8 cellular contexts compared by ENCODE assay signal in genomic region chr5:139788294-139788875, GRCh38. TPM values are rescaled to one million over a fixed set of nuclear protein-coding genes. Genes with fewer than 3 reads are reported as not detected.
DNase-seq lines count a peak whose midpoint lies in the region; TF ChIP-seq lines count a peak whose summit lies in the region.

No MANE protein-coding gene starts in this region.

- no peak for DNase-seq in AG04449 (ENCODE audit: low read depth, low spot score)
- no peak for DNase-seq in MM.1S
- no peak for DNase-seq in esophagus muscularis mucosa (ENCODE audit: extremely low spot score)
- no peak for DNase-seq in nephron progenitor cell
- no peak for DNase-seq in GM03348 (ENCODE audit: low spot score)
- no peak for DNase-seq in mesenteric fat pad (ENCODE audit: low spot score)
- DNase-seq in NCI-H82 treated with DMSO at 0.1 percent for 48 hours (lab: John Stamatoyannopoulos, UW; ENCODE audit: unreplicated experiment): no peak
- DNase-seq in NCI-H69 (lab: John Stamatoyannopoulos, UW): no peak

- H2AFZ ChIP-seq in MM.1S (ENCODE audit: low read length): 0 out of 2 replicates have a peak overlapping the region, but pooled peaks have one; percentile 53

- H3K36me3 Mint-ChIP-seq in nephron progenitor cell (ENCODE audit: low read depth): no peaks in the 10 kb centered on the region

- intact Hi-C loops in esophagus muscularis mucosa (cut with DNase I): loop anchor here (2.0 to 10.0 kb wide), 2 partner anchors 56 to 366 kb away; no protein-coding TSS in a partner anchor

- H3K4me1 Mint-ChIP-seq in nephron progenitor cell: peaks cover 20% of the 10 kb centered on the region

- no peaks in the 10 kb centered on the region for H3K9me3 ChIP-seq in MM.1S (replicated peaks; ENCODE audit: insufficient read depth, low read length)
- no peaks in the 10 kb centered on the region for H3K9me3 ChIP-seq in esophagus muscularis mucosa

- TF ChIP-seq CTCF in AG04449 (IDR thresholded peaks at IDR 0.05; ENCODE audit: insufficient read depth, low read length, missing control alignments): no peak
- TF ChIP-seq CTCF in MM.1S (IDR thresholded peaks at IDR 0.05; ENCODE audit: low read length): no peak
- no peak for TF ChIP-seq CTCF in esophagus muscularis mucosa (IDR thresholded peaks at IDR 0.05)
- TF ChIP-seq CTCF in nephron progenitor cell (IDR thresholded peaks at IDR 0.05): no peak

- no peaks in the 10 kb centered on the region for H3K9me2 ChIP-seq in MM.1S (replicated peaks; ENCODE audit: insufficient read depth, low read length)

- no peaks in the 10 kb centered on the region for H3K4me1 ChIP-seq in MM.1S (ENCODE audit: low read length)
- peaks cover 8 to 18% (median 17%) of the 10 kb centered on the region in 4 donors for H3K4me1 ChIP-seq in esophagus muscularis mucosa

- H3K27me3 Mint-ChIP-seq in nephron progenitor cell (ENCODE audit: low read depth, poor library complexity): peaks cover 85% of the 10 kb centered on the region

- no peak for TF ChIP-seq POLR2A in esophagus muscularis mucosa (IDR thresholded peaks at IDR 0.05; ENCODE audit: low read depth)

- no peak overlapping the region for H3K27ac Mint-ChIP-seq in nephron progenitor cell

- no peaks in the 10 kb centered on the region for H3F3A ChIP-seq in MM.1S (ENCODE audit: insufficient read depth, low read length)

- POLR2A ChIA-PET in AG04449 (lab: Yijun Ruan, JAX): interaction anchor here (0.5 kb wide), 1 partner anchor 11 kb away, joined by 3 read pairs; no protein-coding TSS in a partner anchor

- H3K4me3 Mint-ChIP-seq in nephron progenitor cell: peak overlapping the region; percentile 92

- no peaks in the 10 kb centered on the region for H3K36me3 ChIP-seq in MM.1S (replicated peaks; ENCODE audit: insufficient read depth, low read length)
- no peaks in the 10 kb centered on the region for H3K36me3 ChIP-seq in esophagus muscularis mucosa

- peak overlapping the region; percentile 73 for H3K4me3 ChIP-seq in AG04449 (ENCODE audit: low read depth, low read length)
- peak overlapping the region; percentile 84; the same call in 1 of the 2 replicates for H3K4me3 ChIP-seq in MM.1S (ENCODE audit: low read length)
- H3K4me3 ChIP-seq in esophagus muscularis mucosa: peak overlapping the region; percentile 60 to 72 (median 66)

- H4K20me1 ChIP-seq in MM.1S (ENCODE audit: insufficient read depth, low read length): no peaks in the 10 kb centered on the region

- WGBS in esophagus muscularis mucosa: no CpG with 5 or more reads among the region's 32 CpGs

- H3K9me3 Mint-ChIP-seq in nephron progenitor cell: no peaks in the 10 kb centered on the region

- no peak overlapping the region for H3K27ac ChIP-seq in MM.1S (ENCODE audit: low read length)
- peak overlapping the region; percentile 67 to 74 (median 72) for H3K27ac ChIP-seq in esophagus muscularis mucosa (replicated peaks in 1 of 4)

- no peaks in the 10 kb centered on the region for H3K79me2 ChIP-seq in MM.1S (ENCODE audit: low read length)

- TF ChIP-seq EP300 in esophagus muscularis mucosa (IDR thresholded peaks at IDR 0.05): no peak

- H3K27me3 ChIP-seq in MM.1S (replicated peaks; ENCODE audit: insufficient read depth, low read length): peaks cover 15% of the 10 kb centered on the region
- H3K27me3 ChIP-seq in esophagus muscularis mucosa: peaks cover 0 to 16% (median 0%) of the 10 kb centered on the region in 4 donors

- CTCF ChIA-PET in AG04449 (lab: Yijun Ruan, JAX): interaction anchor here (0.6 to 10.5 kb wide), 33 partner anchors 10 to 570 kb away, joined by 3 to 457 read pairs (median 7); no protein-coding TSS in a partner anchor

- peak overlapping the region; percentile 100; the same call in 1 of the 2 replicates for H3K4me2 ChIP-seq in MM.1S (ENCODE audit: low read depth, low read length)

- no peak overlapping the region for H3K9ac ChIP-seq in MM.1S (ENCODE audit: low read length)

RNA-seq across cellular contexts. Expression of gene PSD2, which starts 7.2 kb away (rescaled TPM):
- under 1 TPM in 3 of 4 donors, not detected in 1; under 0.01 to 0.17 (median 0.13) TPM for total RNA-seq in esophagus muscularis mucosa
- not detected for total RNA-seq in mesenteric fat pad
